Comparison of ENCODE assay signal across 1 cellular context in genomic region chr18:59874166-59874565, GRCh38.
TF ChIP-seq lines count a peak whose summit lies in the region.

No MANE protein-coding gene starts in this region.

TF ChIP-seq in SK-N-SH, 30 proteins besides CTCF, POLR2A, EP300 and RAD21 (continued from another document):
- TF ChIP-seq NRF1 (IDR thresholded peaks at IDR 0.05; ENCODE audit: low read depth, low read length): no peak
- TF ChIP-seq REST (IDR thresholded peaks at IDR 0.05; ENCODE audit: low read depth, low read length): no peak
- no peak for TF ChIP-seq GATA2 (CRISPR knock-in tag; IDR thresholded peaks at IDR 0.05)
- no peak for TF ChIP-seq USF1 (IDR thresholded peaks at IDR 0.05; ENCODE audit: borderline replicate concordance, low read depth)
- TF ChIP-seq ZBTB33 (IDR thresholded peaks at IDR 0.05; ENCODE audit: borderline replicate concordance, low read depth): no peak
- no peak for TF ChIP-seq MXI1 (IDR thresholded peaks at IDR 0.05; ENCODE audit: low read depth, low read length)
- peak; percentile 74; the same call in 1 of the 2 replicates for TF ChIP-seq MAX (IDR thresholded peaks at IDR 0.05; ENCODE audit: low read depth)
- no peak for TF ChIP-seq EZH2phosphoT487 (IDR thresholded peaks at IDR 0.05; ENCODE audit: borderline replicate concordance, low read depth)
- TF ChIP-seq FOXM1 (IDR thresholded peaks at IDR 0.05; ENCODE audit: low read depth): peak; percentile 72; the same call in 1 of the 2 replicates
- TF ChIP-seq ELF1 (IDR thresholded peaks at IDR 0.05): no peak
- no peak for TF ChIP-seq SMC3 (IDR thresholded peaks at IDR 0.05; ENCODE audit: low read depth, low read length)
- TF ChIP-seq POLR2AphosphoS5 (IDR thresholded peaks at IDR 0.05; ENCODE audit: low read depth, low read length): peak; percentile 58; the same call in 1 of the 2 replicates
- TF ChIP-seq YY1 (IDR thresholded peaks at IDR 0.05; ENCODE audit: low read depth): no peak
- TF ChIP-seq USF2 (IDR thresholded peaks at IDR 0.05; ENCODE audit: borderline replicate concordance, low read depth, low read length): no peak
- TF ChIP-seq JUND (IDR thresholded peaks at IDR 0.05): peak; percentile 91
- no peak for TF ChIP-seq GABPA (IDR thresholded peaks at IDR 0.05; ENCODE audit: low read depth)
- peak; percentile 68; the same call in 1 of the 2 replicates for TF ChIP-seq TEAD4 (IDR thresholded peaks at IDR 0.05; ENCODE audit: borderline replicate concordance, insufficient read depth)
- TF ChIP-seq TAF1 (IDR thresholded peaks at IDR 0.05; ENCODE audit: borderline replicate concordance, low read depth, low read length): no peak
- TF ChIP-seq MEF2A (IDR thresholded peaks at IDR 0.05; ENCODE audit: borderline replicate concordance, low read depth): no peak
- no peak for TF ChIP-seq IRF3 (IDR thresholded peaks at IDR 0.05; ENCODE audit: low read depth, low read length)
- no peak for TF ChIP-seq SIN3A (IDR thresholded peaks at IDR 0.05; ENCODE audit: borderline replicate concordance, low read depth, low read length)
- no peak for TF ChIP-seq RFX5 (IDR thresholded peaks at IDR 0.05; ENCODE audit: low read length)
- no peak for TF ChIP-seq NFIC (IDR thresholded peaks at IDR 0.05; ENCODE audit: borderline replicate concordance)
